Comparison of ENCODE assay signal across 31 cellular contexts in genomic region chrX:42754129-42754528, GRCh38. TPM values are rescaled to one million over a fixed set of nuclear protein-coding genes. Genes with fewer than 3 reads are reported as not detected.
"Had no signal": no experiment of that assay in that cellular context is flagged by ENCODE, and none has a peak within 500 bp of the region (broad histone marks: within the 10 kb centered on the region; RNA-seq: fewer than 3 reads in every experiment).

No MANE protein-coding gene starts in this region.

- H3K27me3 ChIP-seq: MG63 had no signal

- H3K4me1 Mint-ChIP-seq: activated CD4-positive, alpha-beta T cell treated with anti-CD3 and anti-CD28 coated beads, Interleukin-2, amount 10 ng/mL, durations not matched to agents 7 days and 5 days; activated naive CD4-positive, alpha-beta T cell treated with anti-CD3 and anti-CD28 coated beads, Interleukin-2, amount 10 ng/mL, durations not matched to agents 7 days and 5 days; activated naive CD8-positive, alpha-beta T cell treated with anti-CD3 and anti-CD28 coated beads, Interleukin-2, amount 10 ng/mL, durations not matched to agents 7 days and 5 days had no signal

- H3K9me3 Mint-ChIP-seq: activated CD4-positive, alpha-beta memory T cell treated with anti-CD3 and anti-CD28 coated beads for 36 hours; activated CD4-positive, alpha-beta T cell treated with anti-CD3 and anti-CD28 coated beads, Interleukin-2, amount 10 ng/mL, durations not matched to agents 7 days and 5 days; activated naive CD4-positive, alpha-beta T cell treated with anti-CD3 and anti-CD28 coated beads, Interleukin-2, amount 10 ng/mL, durations not matched to agents 7 days and 5 days; activated naive CD8-positive, alpha-beta T cell treated with anti-CD3 and anti-CD28 coated beads, Interleukin-2, amount 10 ng/mL, durations not matched to agents 7 days and 5 days; activated T-helper 2 cell treated with anti-CD3 and anti-CD28 coated beads, Interferon-gamma antibody, Interleukin-2, Interleukin-4, amounts not matched to agents 10 μg/mL and 5 μg/mL and 100 μg/mL, durations not matched to agents 14 hours and 24 hours and 36 hours; T-cell had no signal

- H3K36me3 ChIP-seq: breast epithelium, MG63 had no signal

- ATAC-seq: T-cell had no signal

- H3K27ac ChIP-seq: SK-N-MC had no signal

- H3K27ac Mint-ChIP-seq: activated CD4-positive, alpha-beta memory T cell treated with anti-CD3 and anti-CD28 coated beads for 36 hours; activated CD4-positive, alpha-beta T cell treated with anti-CD3 and anti-CD28 coated beads, Interleukin-2, amount 10 ng/mL, durations not matched to agents 7 days and 5 days; activated naive CD4-positive, alpha-beta T cell treated with anti-CD3 and anti-CD28 coated beads, Interleukin-2, amount 10 ng/mL, durations not matched to agents 7 days and 5 days; activated naive CD8-positive, alpha-beta T cell treated with anti-CD3 and anti-CD28 coated beads, Interleukin-2, amount 10 ng/mL, durations not matched to agents 7 days and 5 days; activated T-helper 2 cell treated with anti-CD3 and anti-CD28 coated beads, Interferon-gamma antibody, Interleukin-2, Interleukin-4, amounts not matched to agents 10 μg/mL and 5 μg/mL and 100 μg/mL, durations not matched to agents 14 hours and 24 hours and 36 hours; T-cell had no signal

- H3K4me3 ChIP-seq: breast epithelium, MG63, SK-N-MC had no signal

- H3K36me3 Mint-ChIP-seq: activated CD4-positive, alpha-beta memory T cell treated with anti-CD3 and anti-CD28 coated beads for 36 hours; activated naive CD4-positive, alpha-beta T cell treated with anti-CD3 and anti-CD28 coated beads, Interleukin-2, amount 10 ng/mL, durations not matched to agents 7 days and 5 days; T-cell had no signal

- H3K9me3 ChIP-seq: breast epithelium, MG63 had no signal

- H3K4me3 Mint-ChIP-seq: activated CD4-positive, alpha-beta memory T cell treated with anti-CD3 and anti-CD28 coated beads for 36 hours; activated CD4-positive, alpha-beta T cell treated with anti-CD3 and anti-CD28 coated beads, Interleukin-2, amount 10 ng/mL, durations not matched to agents 7 days and 5 days; activated naive CD4-positive, alpha-beta T cell treated with anti-CD3 and anti-CD28 coated beads, Interleukin-2, amount 10 ng/mL, durations not matched to agents 7 days and 5 days; activated naive CD8-positive, alpha-beta T cell treated with anti-CD3 and anti-CD28 coated beads, Interleukin-2, amount 10 ng/mL, durations not matched to agents 7 days and 5 days; T-cell had no signal

- DNase-seq: activated CD4-positive, alpha-beta memory T cell treated with anti-CD3 and anti-CD28 coated beads for 36 hours; activated CD4-positive, alpha-beta T cell treated with anti-CD3 and anti-CD28 coated beads, Interleukin-2, amount 10 ng/mL, durations not matched to agents 7 days and 5 days; activated CD4-positive, CD25-positive, alpha-beta regulatory T cell; activated gamma-delta T cell treated with Interleukin-2 at 50 U/mL for 16 hours; activated naive CD4-positive, alpha-beta T cell treated with anti-CD3 and anti-CD28 coated beads, Interleukin-2, amount 10 ng/mL, durations not matched to agents 7 days and 5 days; activated naive CD8-positive, alpha-beta T cell treated with anti-CD3 and anti-CD28 coated beads, Interleukin-2, amount 10 ng/mL, durations not matched to agents 7 days and 5 days; activated T-cell treated with anti-CD3 and anti-CD28 coated beads for 4 hours; activated T-cell treated with anti-CD3 and anti-CD28 coated beads, Interleukin-2, amount 50 U/mL, for 48 hours; aorta; central memory CD4-positive, alpha-beta T cell; MG63; MV-4-11; NCI-H1092 treated with DMSO at 0.1 percent for 48 hours; NCI-H1417 treated with DMSO at 0.1 percent for 48 hours; NCI-H1694; NCI-H2029; NCI-H2107; NCI-H2171 treated with DMSO at 0.1 percent for 48 hours; NCI-H345; NCI-H510A; NCI-H526 treated with DMSO at 0.1 percent for 48 hours; NCI-H82; T-cell; T-helper 2 cell; T1000 had no signal

- H3K4me1 ChIP-seq: breast epithelium had no signal

- H3K27me3 Mint-ChIP-seq: activated CD4-positive, alpha-beta memory T cell treated with anti-CD3 and anti-CD28 coated beads for 36 hours; activated CD4-positive, alpha-beta T cell treated with anti-CD3 and anti-CD28 coated beads, Interleukin-2, amount 10 ng/mL, durations not matched to agents 7 days and 5 days; activated naive CD4-positive, alpha-beta T cell treated with anti-CD3 and anti-CD28 coated beads, Interleukin-2, amount 10 ng/mL, durations not matched to agents 7 days and 5 days had no signal

RNA-seq across cellular contexts. Expression of gene PPP1R2C, which starts 23.8 kb away (rescaled TPM):
- total RNA-seq: activated CD4-positive, alpha-beta memory T cell treated with anti-CD3 and anti-CD28 coated beads for 36 hours; activated CD4-positive, alpha-beta T cell treated with anti-CD3 and anti-CD28 coated beads, Interleukin-2, amount 10 ng/mL, durations not matched to agents 7 days and 5 days; activated CD8-positive, alpha-beta memory T cell treated with anti-CD3 and anti-CD28 coated beads for 36 hours; activated naive CD8-positive, alpha-beta T cell treated with anti-CD3 and anti-CD28 coated beads, Interleukin-2, amount 10 ng/mL, durations not matched to agents 7 days and 5 days; activated T-helper 2 cell treated with anti-CD3 and anti-CD28 coated beads, Interferon-gamma antibody, Interleukin-2, Interleukin-4, amounts not matched to agents 10 μg/mL and 5 μg/mL and 100 μg/mL, durations not matched to agents 14 hours and 24 hours and 36 hours; aorta; breast epithelium; OCI-LY7; RPMI7951 had no signal
- polyA plus RNA-seq: aorta had no signal
